Comparison of ENCODE assay signal across 15 cellular contexts in genomic region chr1:160884579-160884978, GRCh38. TPM values are rescaled to one million over a fixed set of nuclear protein-coding genes. Genes with fewer than 3 reads are reported as not detected.
DNase-seq lines count a peak whose midpoint lies in the region; ATAC-seq, FAIRE-seq and TF ChIP-seq lines count a peak whose summit lies in the region.
"Had no signal": no experiment of that assay in that cellular context is flagged by ENCODE, and none has a peak within 500 bp of the region (broad histone marks: within the 10 kb centered on the region; RNA-seq: fewer than 3 reads in every experiment).

No MANE protein-coding gene starts in this region.

- TF ChIP-seq CTCF in A549 (IDR thresholded peaks at IDR 0.05): no peak

- H3K27ac ChIP-seq in A549: no peak overlapping the region
- H3K27ac ChIP-seq: C4-2B, heart right ventricle, suprapubic skin had no signal

- no peak overlapping the region for H3K4me3 ChIP-seq in A549
- H3K4me3 ChIP-seq: heart right ventricle, suprapubic skin had no signal

- 23% methylated on average over 2 of the region's 6 CpGs for WGBS in A549 (ENCODE audit: missing lambda C conversion rate)

- H3K4me1 ChIP-seq in A549: no peaks in the 10 kb centered on the region
- H3K4me1 ChIP-seq: suprapubic skin had no signal

- TF ChIP-seq EP300 in A549 (IDR thresholded peaks at IDR 0.05): no peak

- ATAC-seq in A549: peak; percentile 71 to 79; a peak in 5 of 6 replicates
- peak; percentile 62 for ATAC-seq in GM18498 (IDR thresholded peaks at IDR 0.05; ENCODE audit: unreplicated experiment)
- no peak for ATAC-seq in GM19328 (IDR thresholded peaks at IDR 0.05; ENCODE audit: unreplicated experiment)
- no peak for ATAC-seq in GM19467 (IDR thresholded peaks at IDR 0.05; ENCODE audit: unreplicated experiment)
- ATAC-seq: heart right ventricle had no signal

- no peak for TF ChIP-seq RAD21 in A549 (conservative IDR thresholded peaks at IDR 0.05 in 1 of 2, IDR thresholded peaks at IDR 0.05 in 1 of 2)

- H3K4me2 ChIP-seq in A549: no peak overlapping the region

- DNase-seq in A549 (ENCODE audit: low read depth in 1 of 2, low spot score in 1 of 2): peak in 1 of 2 experiments; percentile 38
- peak; percentile 60 for DNase-seq in NCI-H748 (lab: John Stamatoyannopoulos, UW; ENCODE audit: unreplicated experiment)
- DNase-seq in iPS DF 19.7 (ENCODE audit: low read depth, low spot score): peak; percentile 28
- DNase-seq in NCI-H2171 treated with DMSO at 0.1 percent for 48 hours (lab: John Stamatoyannopoulos, UW): no peak
- no peak for DNase-seq in anterior cingulate cortex (lab: John Stamatoyannopoulos, UW)
- DNase-seq: activated gamma-delta T cell; dermis blood vessel endothelial cell; heart right ventricle; stimulated activated CD4-positive, alpha-beta T cell treated with anti-CD3 and anti-CD28 coated beads, Interleukin-1b, Interleukin-23, amount 100 ng/mL, for 48 hours had no signal

- no peak for TF ChIP-seq POLR2A in A549 (IDR thresholded peaks at IDR 0.05; ENCODE audit: low read length)

- CTCF ChIA-PET in A549 (lab: Yijun Ruan, JAX): interaction anchor here (1.1 kb wide), 1 partner anchor 50 kb away, joined by 5 read pairs; no protein-coding TSS in a partner anchor

- FAIRE-seq in A549 (lab: Jason Lieb, UNC): no peak

- no peaks in the 10 kb centered on the region for H3K9me3 ChIP-seq in A549
- H3K9me3 ChIP-seq: heart right ventricle, suprapubic skin had no signal

- POLR2A ChIA-PET in A549 (lab: Yijun Ruan, JAX): no interaction called here

TF ChIP-seq in A549, 52 proteins besides CTCF, POLR2A, EP300 and RAD21:
- TF ChIP-seq HEYL (CRISPR knock-in tag; IDR thresholded peaks at IDR 0.05) (no peak), MAX (IDR thresholded peaks at IDR 0.05) (no peak), ELK1 (IDR thresholded peaks at IDR 0.05; ENCODE audit: low read depth, low read length) (no peak), CEBPB (IDR thresholded peaks at IDR 0.05) (no peak)

RNA-seq across cellular contexts. Expression of gene ITLN1, which starts 0.4 kb away (rescaled TPM):
- not detected in 2 replicates for polyA plus RNA-seq in A549 (2011; rRNA removed)
- polyA plus RNA-seq in A549 (2012; cell fraction: cytosol; rRNA removed): 0.05 TPM in 1 of 2 replicates, not detected in the other
- 0.10 TPM in 1 of 2 replicates, not detected in the other for polyA plus RNA-seq in A549 (2012; cell fraction: nucleus; rRNA removed)
- not detected in 3 replicates for polyA plus RNA-seq in A549 (2017; fragmentation: RNase III; extraction: RNeasy Plus Mini Kit Qiagen cat#74134 plus additional on column Dnase treatment)
- not detected in 2 replicates for polyA minus RNA-seq in A549 (2011; rRNA and poly(A)+ RNA removed)
- polyA plus RNA-seq: naive thymus-derived CD8-positive, alpha-beta T cell had no signal

RNA-seq across cellular contexts. Expression of gene CD244, which starts 21.9 kb away (rescaled TPM):
- polyA plus RNA-seq in A549 (2011; rRNA removed) (0.03 and 0.08 TPM in 2 replicates), A549 (2017; fragmentation: RNase III; extraction: RNeasy Plus Mini Kit Qiagen cat#74134 plus additional on column Dnase treatment) (not detected in 3 replicates)
- not detected in 2 replicates for polyA plus RNA-seq in A549 (2012; cell fraction: cytosol; rRNA removed)
- not detected in 2 replicates for polyA plus RNA-seq in A549 (2012; cell fraction: nucleus; rRNA removed)
- polyA minus RNA-seq in A549 (2011; rRNA and poly(A)+ RNA removed): not detected in 2 replicates

Comparison
In these comparisons a context has a peak if more than half of its experiments do, and no peak if none do; other contexts are left out.
1. ATAC-seq: peak in A549 (2 of 2) and GM18498 (single experiment); none in GM19328 (single experiment) and GM19467 (single experiment).
2. DNase-seq: peak in NCI-H748 (single experiment) and iPS DF 19.7 (single experiment); none in NCI-H2171 treated with DMSO at 0.1 percent for 48 hours (single experiment) and anterior cingulate cortex (0 of 58).